1 cellular context compared by ENCODE assay signal in the genomic region with DNA sequence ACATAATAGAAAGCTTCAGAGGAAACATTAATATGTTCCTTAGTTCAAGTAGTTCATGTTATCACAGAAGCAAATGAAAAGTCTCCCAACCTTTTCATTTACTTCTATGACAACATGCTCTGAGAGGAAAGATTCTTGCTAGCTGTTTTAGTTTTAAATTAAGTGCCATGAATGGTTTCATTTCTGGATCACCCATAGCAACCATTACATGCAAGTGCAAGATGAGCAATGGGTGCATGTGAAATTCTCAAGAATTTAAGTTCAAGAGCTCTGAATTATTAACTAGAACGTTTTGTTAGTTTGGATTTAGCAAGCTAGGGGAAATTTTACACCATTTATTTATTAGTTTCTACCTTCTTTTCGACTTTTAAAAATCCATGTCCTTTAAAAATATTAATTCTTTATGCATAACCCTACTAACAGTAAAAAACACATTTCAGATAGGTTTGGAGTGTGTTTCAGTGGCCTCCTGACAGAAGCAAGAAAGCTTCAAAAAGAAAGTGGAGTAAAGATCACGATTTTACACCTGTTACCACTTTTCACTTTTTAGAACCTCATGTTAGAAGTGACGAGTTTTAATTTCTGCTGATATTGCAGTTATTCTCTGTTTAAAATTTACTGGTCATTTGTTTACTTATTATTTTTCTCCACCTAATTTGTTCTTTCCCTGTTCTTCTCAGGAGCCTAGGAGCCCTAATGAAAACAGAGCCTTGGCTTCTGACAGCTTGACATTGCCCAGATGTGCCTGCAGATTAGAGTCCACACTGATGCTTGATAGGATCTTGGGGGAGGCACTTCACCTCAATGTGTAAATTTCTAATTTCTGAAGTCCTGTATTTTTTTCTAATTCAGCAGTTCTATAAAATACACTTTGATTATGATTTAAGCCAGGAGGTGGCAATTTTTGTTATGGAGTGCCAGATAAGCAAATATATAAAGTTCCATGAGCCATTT.
TF ChIP-seq lines count a peak whose summit lies in the region.

No MANE protein-coding gene starts in this region.

TF ChIP-seq in K562, 482 proteins besides CTCF, POLR2A, EP300 and RAD21 (continued from another document):
- TF ChIP-seq TBP (optimal IDR thresholded peaks at IDR 0.05; ENCODE audit: low read depth, low read length) = no peak
- TF ChIP-seq MXD1 (CRISPR knock-in tag; IDR thresholded peaks at IDR 0.05; ENCODE audit: borderline replicate concordance, poor library complexity, severe bottlenecking) = no peak
- TF ChIP-seq MAFF (IDR thresholded peaks at IDR 0.05; ENCODE audit: low read length) = peak; percentile 79
TF ChIP-seq in K562: peak in this region for 5.
